9 cellular contexts compared by ENCODE assay signal in the genomic region with DNA sequence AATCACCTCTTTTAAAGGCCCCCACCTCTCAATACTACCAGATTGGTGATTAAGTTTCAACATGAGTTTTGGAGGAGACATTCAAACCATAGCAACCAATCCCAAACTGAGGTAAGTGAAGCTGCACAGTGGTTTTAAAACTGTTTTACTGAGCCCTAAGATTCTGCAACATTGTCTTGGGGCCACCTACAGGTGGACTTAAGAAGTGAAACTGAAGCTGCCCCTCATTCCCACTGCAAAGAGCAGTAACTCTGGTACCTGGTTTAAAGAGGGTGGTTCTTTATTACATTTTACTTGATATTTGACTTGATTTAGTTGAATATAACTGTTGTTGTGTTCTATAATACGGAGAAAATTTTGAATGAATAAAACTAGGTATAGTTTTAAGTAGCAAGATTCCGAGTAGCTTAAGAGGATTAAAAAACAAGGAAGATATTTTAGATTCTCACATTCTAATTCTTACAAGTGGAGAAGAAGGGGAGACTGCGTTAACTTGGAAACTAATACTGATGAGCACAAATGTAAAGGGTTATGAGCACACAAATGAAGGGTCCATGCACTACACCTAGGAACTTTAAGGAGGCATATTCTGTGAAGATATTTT. TPM values are rescaled to one million over a fixed set of nuclear protein-coding genes. Genes with fewer than 3 reads are reported as not detected.
DNase-seq lines count a peak whose midpoint lies in the region; ATAC-seq and TF ChIP-seq lines count a peak whose summit lies in the region.
"Had no signal": no experiment of that assay in that cellular context is flagged by ENCODE, and none has a peak within 500 bp of the region (broad histone marks: within the 10 kb centered on the region; RNA-seq: fewer than 3 reads in every experiment).

No MANE protein-coding gene starts in this region.

- intact Hi-C loops in left ventricle myocardium inferior (cut with micrococcal nuclease) (no loop called here), left ventricle myocardium superior (cut with micrococcal nuclease) (no loop called here)

- ATAC-seq in left ventricle myocardium superior (no peak), HG03442 (IDR thresholded peaks at IDR 0.05; ENCODE audit: unreplicated experiment) (peak; percentile 73), WTC11 (peak; percentile 90)

- no peaks in the 10 kb centered on the region for H3K4me1 ChIP-seq in left ventricle myocardium inferior

- H3K9me3 Mint-ChIP-seq in WTC11: no peaks in the 10 kb centered on the region
- H3K9me3 Mint-ChIP-seq: central memory CD8-positive, alpha-beta T cell had no signal

- H3K27me3 ChIP-seq in left ventricle myocardium inferior (ENCODE audit: low read depth): peaks cover 10% of the 10 kb centered on the region

- H3K4me3 ChIP-seq in left ventricle myocardium inferior: no peak overlapping the region

- TF ChIP-seq CTCF in left ventricle myocardium inferior (IDR thresholded peaks at IDR 0.05; ENCODE audit: borderline replicate concordance) (peak; percentile 61), WTC11 (IDR thresholded peaks at IDR 0.05) (no peak; the same call in none of the 2 replicates)

- H3K36me3 ChIP-seq in left ventricle myocardium inferior: no peaks in the 10 kb centered on the region

- no peaks in the 10 kb centered on the region for H3K9me3 ChIP-seq in left ventricle myocardium inferior (replicated peaks)

- H3K36me3 Mint-ChIP-seq in WTC11: no peaks in the 10 kb centered on the region

- no peak overlapping the region for H3K27ac ChIP-seq in left ventricle myocardium inferior (replicated peaks)

- H3K4me3 Mint-ChIP-seq in WTC11: no peak overlapping the region
- H3K4me3 Mint-ChIP-seq: central memory CD8-positive, alpha-beta T cell had no signal

- peaks cover 8% of the 10 kb centered on the region for H3K4me1 Mint-ChIP-seq in WTC11
- H3K4me1 Mint-ChIP-seq: central memory CD8-positive, alpha-beta T cell had no signal

- no peaks in the 10 kb centered on the region for H3K27me3 Mint-ChIP-seq in WTC11 (ENCODE audit: low read depth)

- no peak overlapping the region for H3K27ac Mint-ChIP-seq in WTC11

- DNase-seq in left ventricle myocardium inferior: no peak
- no peak for DNase-seq in left ventricle myocardium superior
- peak; percentile 45 for DNase-seq in WTC11 (ENCODE audit: low spot score)
- peak; percentile 69 for DNase-seq in left kidney (ENCODE audit: low read depth, low spot score)
- no peak for DNase-seq in NCI-H1092 treated with DMSO at 0.1 percent for 48 hours (lab: John Stamatoyannopoulos, UW)
- DNase-seq in cerebellar nuclear complex (lab: John Stamatoyannopoulos, UW): no peak
- no peak for DNase-seq in activated effector memory CD4-positive, alpha-beta T cell treated with Interleukin-2 at 50 U/mL for 16 hours

- POLR2A ChIA-PET in WTC11 (lab: Charles Lee): no interaction called here

- CTCF ChIA-PET in WTC11 (lab: Charles Lee): interaction anchor here (0.6 to 2.5 kb wide), 31 partner anchors 11 to 466 kb away, joined by 3 to 15 read pairs (median 4); partner anchors contain the start of gene SYT9

TF ChIP-seq in WTC11, 78 proteins besides CTCF, POLR2A, EP300 and RAD21:
- no peak for TF ChIP-seq CBFB (CRISPR knock-in tag; IDR thresholded peaks at IDR 0.05; ENCODE audit: low read depth)
- no peak for TF ChIP-seq ZNF425 (CRISPR knock-in tag; conservative IDR thresholded peaks at IDR 0.05)
- TF ChIP-seq ATF1 (CRISPR knock-in tag; IDR thresholded peaks at IDR 0.05): no peak
- TF ChIP-seq, protein P1, sequence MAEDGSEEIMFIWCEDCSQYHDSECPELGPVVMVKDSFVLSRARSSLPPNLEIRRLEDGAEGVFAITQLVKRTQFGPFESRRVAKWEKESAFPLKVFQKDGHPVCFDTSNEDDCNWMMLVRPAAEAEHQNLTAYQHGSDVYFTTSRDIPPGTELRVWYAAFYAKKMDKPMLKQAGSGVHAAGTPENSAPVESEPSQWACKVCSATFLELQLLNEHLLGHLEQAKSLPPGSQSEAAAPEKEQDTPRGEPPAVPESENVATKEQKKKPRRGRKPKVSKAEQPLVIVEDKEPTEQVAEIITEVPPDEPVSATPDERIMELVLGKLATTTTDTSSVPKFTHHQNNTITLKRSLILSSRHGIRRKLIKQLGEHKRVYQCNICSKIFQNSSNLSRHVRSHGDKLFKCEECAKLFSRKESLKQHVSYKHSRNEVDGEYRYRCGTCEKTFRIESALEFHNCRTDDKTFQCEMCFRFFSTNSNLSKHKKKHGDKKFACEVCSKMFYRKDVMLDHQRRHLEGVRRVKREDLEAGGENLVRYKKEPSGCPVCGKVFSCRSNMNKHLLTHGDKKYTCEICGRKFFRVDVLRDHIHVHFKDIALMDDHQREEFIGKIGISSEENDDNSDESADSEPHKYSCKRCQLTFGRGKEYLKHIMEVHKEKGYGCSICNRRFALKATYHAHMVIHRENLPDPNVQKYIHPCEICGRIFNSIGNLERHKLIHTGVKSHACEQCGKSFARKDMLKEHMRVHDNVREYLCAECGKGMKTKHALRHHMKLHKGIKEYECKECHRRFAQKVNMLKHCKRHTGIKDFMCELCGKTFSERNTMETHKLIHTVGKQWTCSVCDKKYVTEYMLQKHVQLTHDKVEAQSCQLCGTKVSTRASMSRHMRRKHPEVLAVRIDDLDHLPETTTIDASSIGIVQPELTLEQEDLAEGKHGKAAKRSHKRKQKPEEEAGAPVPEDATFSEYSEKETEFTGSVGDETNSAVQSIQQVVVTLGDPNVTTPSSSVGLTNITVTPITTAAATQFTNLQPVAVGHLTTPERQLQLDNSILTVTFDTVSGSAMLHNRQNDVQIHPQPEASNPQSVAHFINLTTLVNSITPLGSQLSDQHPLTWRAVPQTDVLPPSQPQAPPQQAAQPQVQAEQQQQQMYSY (CRISPR knock-in tag; IDR thresholded peaks at IDR 0.05): no peak

RNA-seq across cellular contexts. Expression of gene SYT9, which starts 26.7 kb away (rescaled TPM):
- 0.08 TPM for total RNA-seq in left ventricle myocardium inferior
- total RNA-seq in left ventricle myocardium superior: 0.15 TPM
- total RNA-seq in WTC11 (2021): 1.3 to 1.7 TPM (median 1.7 TPM) in 3 replicates

Comparison
In these comparisons a context has a peak if more than half of its experiments do, and no peak if none do; other contexts are left out.
1. DNase-seq: peak in WTC11 (single experiment) and left kidney (single experiment); none in left ventricle myocardium inferior (single experiment), left ventricle myocardium superior (single experiment), NCI-H1092 treated with DMSO at 0.1 percent for 48 hours (single experiment), cerebellar nuclear complex (0 of 2) and activated effector memory CD4-positive, alpha-beta T cell treated with Interleukin-2 at 50 U/mL for 16 hours (single experiment).